In genomic region chr19:16495982-16496612, GRCh38 we compare ENCODE assay signal across 8 cellular contexts. TPM values are rescaled to one million over a fixed set of nuclear protein-coding genes. Genes with fewer than 3 reads are reported as not detected.
DNase-seq lines count a peak whose midpoint lies in the region; ATAC-seq and TF ChIP-seq lines count a peak whose summit lies in the region.

C19orf44 (plus strand) TSS chr19:16496394; CDS start chr19:16500793, 4,399 bp downstream.
A gene with protein sequence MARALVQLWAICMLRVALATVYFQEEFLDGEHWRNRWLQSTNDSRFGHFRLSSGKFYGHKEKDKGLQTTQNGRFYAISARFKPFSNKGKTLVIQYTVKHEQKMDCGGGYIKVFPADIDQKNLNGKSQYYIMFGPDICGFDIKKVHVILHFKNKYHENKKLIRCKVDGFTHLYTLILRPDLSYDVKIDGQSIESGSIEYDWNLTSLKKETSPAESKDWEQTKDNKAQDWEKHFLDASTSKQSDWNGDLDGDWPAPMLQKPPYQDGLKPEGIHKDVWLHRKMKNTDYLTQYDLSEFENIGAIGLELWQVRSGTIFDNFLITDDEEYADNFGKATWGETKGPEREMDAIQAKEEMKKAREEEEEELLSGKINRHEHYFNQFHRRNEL (minus strand): TSS chr19:16496167. CDS start chr19:16496129, 38 bp downstream.

- in situ Hi-C loops in SK-MEL-5 (cut with HindIII; ENCODE audit: low pct_unique_long_range_greater_than_20kb, low sequenced_read_pairs): no loop called here

- TF ChIP-seq EP300 in gastroesophageal sphincter (IDR thresholded peaks at IDR 0.05): no peak

- H3K9me3 ChIP-seq in gastroesophageal sphincter (no peaks in the 10 kb centered on the region), neutrophil (no peaks in the 10 kb centered on the region)

- H3K27me3 ChIP-seq in gastroesophageal sphincter (no peaks in the 10 kb centered on the region), neutrophil (no peaks in the 10 kb centered on the region)

- 0% methylated on average over 2 of the region's 52 CpGs; no CpG with 5 or more reads in 1 of the 2 donors for WGBS in gastroesophageal sphincter (ENCODE audit: low coverage in 1 of 2), 2 donors

- H3K27ac ChIP-seq in gastroesophageal sphincter (peak within 1 kb of the TSS in 3 of 4 donors; percentile 85 to 92 (median 87)), neutrophil (peak within 1 kb of the TSS; percentile 49), substantia nigra (ENCODE audit: low read depth, low read length, poor library complexity, severe bottlenecking) (peak within 1 kb of the TSS; percentile 77)

- TF ChIP-seq CTCF in HFFc6 (IDR thresholded peaks at IDR 0.05) (peak; percentile 28), gastroesophageal sphincter (IDR thresholded peaks at IDR 0.05) (peak in 3 of 4 experiments; percentile 41 to 47 (median 46)), neutrophil (IDR thresholded peaks at IDR 0.05) (peak; percentile 78)

- CTCF ChIA-PET in activated naive CD4-positive, alpha-beta T cell treated with anti-CD3 and anti-CD28 coated beads, Interleukin-2, amount 10 ng/mL, durations not matched to agents 7 days and 5 days (lab: Charles Lee): interaction anchor here (0.8 kb wide), 1 partner anchor 15 kb away, joined by 3 read pairs; no protein-coding TSS in a partner anchor

- H3K4me3 Mint-ChIP-seq in HFFc6: peak within 1 kb of the TSS; percentile 95
- peak within 1 kb of the TSS; percentile 83 for H3K4me3 Mint-ChIP-seq in activated naive CD4-positive, alpha-beta T cell treated with anti-CD3 and anti-CD28 coated beads, Interleukin-2, amount 10 ng/mL, durations not matched to agents 7 days and 5 days

- no peaks in the 10 kb centered on the region for H3K9me3 Mint-ChIP-seq in HFFc6
- no peaks in the 10 kb centered on the region for H3K9me3 Mint-ChIP-seq in activated naive CD4-positive, alpha-beta T cell treated with anti-CD3 and anti-CD28 coated beads, Interleukin-2, amount 10 ng/mL, durations not matched to agents 7 days and 5 days

- DNase-seq in GM04504 (ENCODE audit: low read depth): peak; percentile 98
- peak; percentile 98 for DNase-seq in HFFc6
- peak; percentile 99 for DNase-seq in NAMALWA (ENCODE audit: low spot score)
- DNase-seq in SK-MEL-5 (ENCODE audit: low read depth, low spot score): peak; percentile 97
- DNase-seq in activated naive CD4-positive, alpha-beta T cell treated with anti-CD3 and anti-CD28 coated beads, Interleukin-2, amount 10 ng/mL, durations not matched to agents 7 days and 5 days: peak; percentile 99
- peak; percentile 82 to 99 (median 98) for DNase-seq in substantia nigra (lab: John Stamatoyannopoulos, UW)

- H3K4me3 ChIP-seq in gastroesophageal sphincter (peak within 1 kb of the TSS; percentile 45 to 69), neutrophil (ENCODE audit: low read depth in 1 of 2, low read length in 1 of 2) (peak within 1 kb of the TSS; percentile 86 to 94)

- H3K4me1 Mint-ChIP-seq in HFFc6 (ENCODE audit: low read depth): peaks cover 18% of the 10 kb centered on the region
- H3K4me1 Mint-ChIP-seq in activated naive CD4-positive, alpha-beta T cell treated with anti-CD3 and anti-CD28 coated beads, Interleukin-2, amount 10 ng/mL, durations not matched to agents 7 days and 5 days: peaks cover 28% of the 10 kb centered on the region

- no peak for TF ChIP-seq POLR2A in gastroesophageal sphincter (IDR thresholded peaks at IDR 0.05)

- H3K4me1 ChIP-seq in gastroesophageal sphincter (peaks cover 0 to 21% (median 5%) of the 10 kb centered on the region in 3 donors), neutrophil (ENCODE audit: control insufficient read depth in 1 of 2, insufficient read depth in 1 of 2, low read depth in 1 of 2, low read length in 1 of 2) (peaks cover 11 to 12% of the 10 kb centered on the region in 2 experiments)

- H3K36me3 ChIP-seq in gastroesophageal sphincter (peaks cover 0 to 7% of the 10 kb centered on the region in 2 donors), neutrophil (no peaks in the 10 kb centered on the region)

- H3K36me3 Mint-ChIP-seq in HFFc6 (ENCODE audit: low read depth): peaks cover 7% of the 10 kb centered on the region
- peaks cover 1% of the 10 kb centered on the region for H3K36me3 Mint-ChIP-seq in activated naive CD4-positive, alpha-beta T cell treated with anti-CD3 and anti-CD28 coated beads, Interleukin-2, amount 10 ng/mL, durations not matched to agents 7 days and 5 days

- H3K27me3 Mint-ChIP-seq in HFFc6 (ENCODE audit: insufficient read depth): peaks cover 4% of the 10 kb centered on the region; the same call in 1 of the 2 replicates
- no peaks in the 10 kb centered on the region for H3K27me3 Mint-ChIP-seq in activated naive CD4-positive, alpha-beta T cell treated with anti-CD3 and anti-CD28 coated beads, Interleukin-2, amount 10 ng/mL, durations not matched to agents 7 days and 5 days

- peak; percentile 100 for ATAC-seq in gastroesophageal sphincter

- peak within 1 kb of the TSS; percentile 98 for H3K27ac Mint-ChIP-seq in HFFc6
- H3K27ac Mint-ChIP-seq in activated naive CD4-positive, alpha-beta T cell treated with anti-CD3 and anti-CD28 coated beads, Interleukin-2, amount 10 ng/mL, durations not matched to agents 7 days and 5 days: peak within 1 kb of the TSS; percentile 17

RNA-seq across cellular contexts. Expression of gene C19orf44, which starts in this region (rescaled TPM):
- 1 to 10 TPM; 2.9 to 4.7 (median 3.7) TPM for total RNA-seq in HFFc6 (2021; fragmentation: NEBNext Ultra II Directional; extraction: Animal tissue kit (Norgen Biotek cat#: 25700))
- total RNA-seq in SK-MEL-5 (2014; rRNA removed; shearing (Covaris generic)): 2.2 and 2.6 TPM in 2 replicates
- 2.0 and 2.2 TPM in 2 replicates for polyA plus RNA-seq in SK-MEL-5 (2015; cell fraction: cytosol; rRNA removed)
- 9.7 and 10.3 TPM in 2 replicates for polyA plus RNA-seq in SK-MEL-5 (2015; cell fraction: nucleus; rRNA removed)
- 10 to 100 TPM in 3 of 4 donors, 1 to 10 TPM in 1; 8.1 to 12.3 (median 11.9) TPM for total RNA-seq in gastroesophageal sphincter

RNA-seq across cellular contexts. Expression of the second gene that starts in this region (rescaled TPM):
- not detected for total RNA-seq in HFFc6 (2021; fragmentation: NEBNext Ultra II Directional; extraction: Animal tissue kit (Norgen Biotek cat#: 25700))
- total RNA-seq in SK-MEL-5 (2014; rRNA removed; shearing (Covaris generic)): 0.29 and 0.53 TPM in 2 replicates
- 0.18 TPM in 1 of 2 replicates, not detected in the other for polyA plus RNA-seq in SK-MEL-5 (2015; cell fraction: cytosol; rRNA removed)
- not detected in 2 replicates for polyA plus RNA-seq in SK-MEL-5 (2015; cell fraction: nucleus; rRNA removed)
- not detected for total RNA-seq in gastroesophageal sphincter

Comparison
In these comparisons a context has a peak if more than half of its experiments do, and no peak if none do; other contexts are left out.
1. Peak in every context shown above with its lines: DNase-seq, ATAC-seq, H3K4me3 ChIP-seq and H3K27ac ChIP-seq.
2. CTCF ChIP-seq: peak in every context shown above with its lines; median percentile 78 in neutrophil; 46 in gastroesophageal sphincter; 28 in HFFc6.